In genomic region chr9:107005201-107005600, GRCh38 we compare ENCODE assay signal across 24 cellular contexts.
"Had no signal": no experiment of that assay in that cellular context is flagged by ENCODE, and none has a peak within 500 bp of the region (broad histone marks: within the 10 kb centered on the region; RNA-seq: fewer than 3 reads in every experiment).

No MANE protein-coding gene starts in this region.

- H3K27ac Mint-ChIP-seq: T-cell had no signal

- H3K9ac ChIP-seq: SK-N-SH had no signal

- ATAC-seq: HepG2, Panc1, PC-3, T-cell had no signal

- DNase-seq: IMR-90, Kasumi-1, KG1, MM.1S, NCI-H1092 treated with DMSO at 0.1 percent for 48 hours, NCI-H1436, NCI-H1694 treated with DMSO at 0.1 percent for 48 hours, NCI-H1930, NCI-H2081, NCI-H2107, NCI-H226, NCI-H446, NCI-H510A, NCI-H524 treated with DMSO at 0.1 percent for 48 hours, NCI-H69, NCI-H774, PC-3, SHP77, SK-N-SH, SW 1271, T-cell had no signal

- H3K4me3 Mint-ChIP-seq: T-cell had no signal

- H3K4me2 ChIP-seq: SK-N-SH had no signal

- H3K9me3 ChIP-seq: SK-N-SH had no signal

- H3K4me1 Mint-ChIP-seq: T-cell had no signal

- H3K36me3 Mint-ChIP-seq: T-cell had no signal

- H3K27ac ChIP-seq: RWPE1 had no signal
